In the genomic region with DNA sequence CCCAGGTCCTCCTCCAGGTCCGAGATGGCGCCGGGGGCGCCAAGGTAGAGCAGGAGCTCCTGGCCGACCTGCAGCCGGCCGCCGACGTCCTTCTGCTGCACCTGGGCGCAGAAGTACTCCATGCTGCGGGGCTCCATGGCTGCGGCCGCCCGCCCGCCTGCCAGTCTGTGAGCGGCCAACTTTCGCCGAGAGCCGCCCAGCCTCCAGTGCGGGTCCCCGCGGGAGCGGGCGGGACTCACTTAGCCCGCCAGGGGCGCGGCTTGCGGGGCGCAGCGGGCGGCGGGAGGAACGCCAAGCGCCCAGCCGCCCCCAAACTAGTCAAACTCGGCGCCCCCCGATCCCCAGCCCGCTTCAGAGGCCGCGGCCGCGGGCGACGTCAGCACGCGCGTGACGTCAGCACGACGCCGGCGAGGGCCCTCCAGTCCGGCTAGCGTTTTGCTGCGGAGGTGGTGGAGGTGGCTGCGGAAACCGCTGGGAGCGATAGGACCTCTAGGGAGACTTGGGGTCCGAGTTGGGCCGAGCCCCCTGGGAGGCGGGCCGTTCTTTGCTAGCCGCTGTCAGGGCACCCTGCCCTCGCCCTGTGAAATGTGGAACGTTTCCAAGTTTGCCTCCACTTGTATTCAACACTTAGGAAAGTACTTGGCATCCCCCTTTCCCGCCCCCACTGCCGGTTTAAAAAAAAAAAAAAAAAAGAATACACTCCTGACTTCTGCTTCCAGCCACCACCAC, we compare ENCODE assay signal across 1 cellular context.
TF ChIP-seq lines count a peak whose summit lies in the region.

A gene (minus strand): TSS at position 389 of the 729 bp plus-strand sequence. CDS start 252 bp downstream, at position 137.

TF ChIP-seq in HEK293, 187 proteins besides CTCF, POLR2A, EP300 and RAD21 (continued from another document):
- TF ChIP-seq, protein P1, sequence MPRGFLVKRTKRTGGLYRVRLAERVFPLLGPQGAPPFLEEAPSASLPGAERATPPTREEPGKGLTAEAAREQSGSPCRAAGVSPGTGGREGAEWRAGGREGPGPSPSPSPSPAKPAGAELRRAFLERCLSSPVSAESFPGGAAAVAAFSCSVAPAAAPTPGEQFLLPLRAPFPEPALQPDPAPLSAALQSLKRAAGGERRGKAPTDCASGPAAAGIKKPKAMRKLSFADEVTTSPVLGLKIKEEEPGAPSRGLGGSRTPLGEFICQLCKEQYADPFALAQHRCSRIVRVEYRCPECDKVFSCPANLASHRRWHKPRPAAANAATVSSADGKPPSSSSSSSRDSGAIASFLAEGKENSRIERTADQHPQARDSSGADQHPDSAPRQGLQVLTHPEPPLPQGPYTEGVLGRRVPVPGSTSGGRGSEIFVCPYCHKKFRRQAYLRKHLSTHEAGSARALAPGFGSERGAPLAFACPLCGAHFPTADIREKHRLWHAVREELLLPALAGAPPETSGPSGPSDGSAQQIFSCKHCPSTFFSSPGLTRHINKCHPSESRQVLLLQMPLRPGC (tag by site-specific recombination; IDR thresholded peaks at IDR 0.05) = no peak
- TF ChIP-seq, protein P2, sequence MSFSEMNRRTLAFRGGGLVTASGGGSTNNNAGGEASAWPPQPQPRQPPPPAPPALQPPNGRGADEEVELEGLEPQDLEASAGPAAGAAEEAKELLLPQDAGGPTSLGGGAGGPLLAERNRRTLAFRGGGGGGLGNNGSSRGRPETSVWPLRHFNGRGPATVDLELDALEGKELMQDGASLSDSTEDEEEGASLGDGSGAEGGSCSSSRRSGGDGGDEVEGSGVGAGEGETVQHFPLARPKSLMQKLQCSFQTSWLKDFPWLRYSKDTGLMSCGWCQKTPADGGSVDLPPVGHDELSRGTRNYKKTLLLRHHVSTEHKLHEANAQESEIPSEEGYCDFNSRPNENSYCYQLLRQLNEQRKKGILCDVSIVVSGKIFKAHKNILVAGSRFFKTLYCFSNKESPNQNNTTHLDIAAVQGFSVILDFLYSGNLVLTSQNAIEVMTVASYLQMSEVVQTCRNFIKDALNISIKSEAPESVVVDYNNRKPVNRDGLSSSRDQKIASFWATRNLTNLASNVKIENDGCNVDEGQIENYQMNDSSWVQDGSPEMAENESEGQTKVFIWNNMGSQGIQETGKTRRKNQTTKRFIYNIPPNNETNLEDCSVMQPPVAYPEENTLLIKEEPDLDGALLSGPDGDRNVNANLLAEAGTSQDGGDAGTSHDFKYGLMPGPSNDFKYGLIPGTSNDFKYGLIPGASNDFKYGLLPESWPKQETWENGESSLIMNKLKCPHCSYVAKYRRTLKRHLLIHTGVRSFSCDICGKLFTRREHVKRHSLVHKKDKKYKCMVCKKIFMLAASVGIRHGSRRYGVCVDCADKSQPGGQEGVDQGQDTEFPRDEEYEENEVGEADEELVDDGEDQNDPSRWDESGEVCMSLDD (tag by site-specific recombination; IDR thresholded peaks at IDR 0.05) = 0 out of 2 replicates have a peak, but pooled peaks have one; percentile 44
- peak; percentile 39; the same call in 1 of the 2 replicates for TF ChIP-seq YY2 (tag by site-specific recombination; IDR thresholded peaks at IDR 0.05)
- TF ChIP-seq, protein P3, sequence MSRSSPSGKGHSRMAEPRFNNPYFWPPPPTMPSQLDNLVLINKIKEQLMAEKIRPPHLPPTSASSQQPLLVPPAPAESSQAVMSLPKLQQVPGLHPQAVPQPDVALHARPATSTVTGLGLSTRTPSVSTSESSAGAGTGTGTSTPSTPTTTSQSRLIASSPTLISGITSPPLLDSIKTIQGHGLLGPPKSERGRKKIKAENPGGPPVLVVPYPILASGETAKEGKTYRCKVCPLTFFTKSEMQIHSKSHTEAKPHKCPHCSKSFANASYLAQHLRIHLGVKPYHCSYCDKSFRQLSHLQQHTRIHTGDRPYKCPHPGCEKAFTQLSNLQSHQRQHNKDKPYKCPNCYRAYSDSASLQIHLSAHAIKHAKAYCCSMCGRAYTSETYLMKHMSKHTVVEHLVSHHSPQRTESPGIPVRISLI (tag by site-specific recombination; IDR thresholded peaks at IDR 0.05) = peak; percentile 95
- TF ChIP-seq ZFHX2 (tag by site-specific recombination; conservative IDR thresholded peaks at IDR 0.05) = peak; percentile 82
- TF ChIP-seq, protein P4, sequence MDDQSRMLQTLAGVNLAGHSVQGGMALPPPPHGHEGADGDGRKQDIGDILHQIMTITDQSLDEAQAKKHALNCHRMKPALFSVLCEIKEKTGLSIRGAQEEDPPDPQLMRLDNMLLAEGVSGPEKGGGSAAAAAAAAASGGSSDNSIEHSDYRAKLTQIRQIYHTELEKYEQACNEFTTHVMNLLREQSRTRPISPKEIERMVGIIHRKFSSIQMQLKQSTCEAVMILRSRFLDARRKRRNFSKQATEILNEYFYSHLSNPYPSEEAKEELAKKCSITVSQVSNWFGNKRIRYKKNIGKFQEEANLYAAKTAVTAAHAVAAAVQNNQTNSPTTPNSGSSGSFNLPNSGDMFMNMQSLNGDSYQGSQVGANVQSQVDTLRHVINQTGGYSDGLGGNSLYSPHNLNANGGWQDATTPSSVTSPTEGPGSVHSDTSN (CRISPR knock-in tag; IDR thresholded peaks at IDR 0.05) = peak; percentile 55; the same call in 1 of the 2 replicates
- TF ChIP-seq EGR2 (tag by site-specific recombination; IDR thresholded peaks at IDR 0.05; ENCODE audit: low read depth) = peak; percentile 73
- no peak for TF ChIP-seq ZNF354C (tag by site-specific recombination; IDR thresholded peaks at IDR 0.05; ENCODE audit: borderline replicate concordance, low read depth)
- TF ChIP-seq SP3 (tag by site-specific recombination; IDR thresholded peaks at IDR 0.05) = peak; percentile 27; the same call in 1 of the 2 replicates
- TF ChIP-seq KLF9 (tag by site-specific recombination; IDR thresholded peaks at IDR 0.05; ENCODE audit: low read depth) = peak; percentile 52
- TF ChIP-seq ZFP3 (tag by site-specific recombination; IDR thresholded peaks at IDR 0.05; ENCODE audit: low read depth) = no peak
- peak; percentile 30; the same call in 1 of the 2 replicates for TF ChIP-seq ZXDB (tag by site-specific recombination; IDR thresholded peaks at IDR 0.05)
- 0 out of 2 replicates have a peak, but pooled peaks have one; percentile 12 for TF ChIP-seq ZNF391 (tag by site-specific recombination; IDR thresholded peaks at IDR 0.05; ENCODE audit: borderline replicate concordance, low read depth)
- TF ChIP-seq, protein P5, sequence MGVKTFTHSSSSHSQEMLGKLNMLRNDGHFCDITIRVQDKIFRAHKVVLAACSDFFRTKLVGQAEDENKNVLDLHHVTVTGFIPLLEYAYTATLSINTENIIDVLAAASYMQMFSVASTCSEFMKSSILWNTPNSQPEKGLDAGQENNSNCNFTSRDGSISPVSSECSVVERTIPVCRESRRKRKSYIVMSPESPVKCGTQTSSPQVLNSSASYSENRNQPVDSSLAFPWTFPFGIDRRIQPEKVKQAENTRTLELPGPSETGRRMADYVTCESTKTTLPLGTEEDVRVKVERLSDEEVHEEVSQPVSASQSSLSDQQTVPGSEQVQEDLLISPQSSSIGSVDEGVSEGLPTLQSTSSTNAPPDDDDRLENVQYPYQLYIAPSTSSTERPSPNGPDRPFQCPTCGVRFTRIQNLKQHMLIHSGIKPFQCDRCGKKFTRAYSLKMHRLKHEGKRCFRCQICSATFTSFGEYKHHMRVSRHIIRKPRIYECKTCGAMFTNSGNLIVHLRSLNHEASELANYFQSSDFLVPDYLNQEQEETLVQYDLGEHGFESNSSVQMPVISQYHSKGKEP (tag by site-specific recombination; IDR thresholded peaks at IDR 0.05) = no peak
- TF ChIP-seq ZNF610 (tag by site-specific recombination; IDR thresholded peaks at IDR 0.05; ENCODE audit: borderline replicate concordance) = no peak
- TF ChIP-seq SP7 (tag by site-specific recombination; IDR thresholded peaks at IDR 0.05) = peak; percentile 27; the same call in 1 of the 2 replicates
- TF ChIP-seq ZSCAN30 (tag by site-specific recombination; IDR thresholded peaks at IDR 0.05) = peak; percentile 73; the same call in 1 of the 2 replicates
- TF ChIP-seq ZNF350 (tag by site-specific recombination; IDR thresholded peaks at IDR 0.05) = no peak
- TF ChIP-seq, protein P6, sequence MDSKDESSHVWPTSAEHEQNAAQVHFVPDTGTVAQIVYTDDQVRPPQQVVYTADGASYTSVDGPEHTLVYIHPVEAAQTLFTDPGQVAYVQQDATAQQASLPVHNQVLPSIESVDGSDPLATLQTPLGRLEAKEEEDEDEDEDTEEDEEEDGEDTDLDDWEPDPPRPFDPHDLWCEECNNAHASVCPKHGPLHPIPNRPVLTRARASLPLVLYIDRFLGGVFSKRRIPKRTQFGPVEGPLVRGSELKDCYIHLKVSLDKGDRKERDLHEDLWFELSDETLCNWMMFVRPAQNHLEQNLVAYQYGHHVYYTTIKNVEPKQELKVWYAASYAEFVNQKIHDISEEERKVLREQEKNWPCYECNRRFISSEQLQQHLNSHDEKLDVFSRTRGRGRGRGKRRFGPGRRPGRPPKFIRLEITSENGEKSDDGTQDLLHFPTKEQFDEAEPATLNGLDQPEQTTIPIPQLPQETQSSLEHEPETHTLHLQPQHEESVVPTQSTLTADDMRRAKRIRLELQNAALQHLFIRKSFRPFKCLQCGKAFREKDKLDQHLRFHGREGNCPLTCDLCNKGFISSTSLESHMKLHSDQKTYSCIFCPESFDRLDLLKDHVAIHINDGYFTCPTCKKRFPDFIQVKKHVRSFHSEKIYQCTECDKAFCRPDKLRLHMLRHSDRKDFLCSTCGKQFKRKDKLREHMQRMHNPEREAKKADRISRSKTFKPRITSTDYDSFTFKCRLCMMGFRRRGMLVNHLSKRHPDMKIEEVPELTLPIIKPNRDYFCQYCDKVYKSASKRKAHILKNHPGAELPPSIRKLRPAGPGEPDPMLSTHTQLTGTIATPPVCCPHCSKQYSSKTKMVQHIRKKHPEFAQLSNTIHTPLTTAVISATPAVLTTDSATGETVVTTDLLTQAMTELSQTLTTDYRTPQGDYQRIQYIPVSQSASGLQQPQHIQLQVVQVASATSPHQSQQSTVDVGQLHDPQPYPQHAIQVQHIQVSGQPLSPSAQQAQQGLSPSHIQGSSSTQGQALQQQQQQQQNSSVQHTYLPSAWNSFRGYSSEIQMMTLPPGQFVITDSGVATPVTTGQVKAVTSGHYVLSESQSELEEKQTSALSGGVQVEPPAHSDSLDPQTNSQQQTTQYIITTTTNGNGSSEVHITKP (tag by site-specific recombination; IDR thresholded peaks at IDR 0.05) = peak; percentile 29; the same call in 1 of the 2 replicates
